In genomic region chr18:12434541-12434929, GRCh38 we compare ENCODE assay signal across 27 cellular contexts. TPM values are rescaled to one million over a fixed set of nuclear protein-coding genes. Genes with fewer than 3 reads are reported as not detected.
"Had no signal": no experiment of that assay in that cellular context is flagged by ENCODE, and none has a peak within 500 bp of the region (broad histone marks: within the 10 kb centered on the region; RNA-seq: fewer than 3 reads in every experiment).

No MANE protein-coding gene starts in this region.

- H3K4me3 ChIP-seq: ascending aorta, breast epithelium, cardiac muscle cell, colonic mucosa, esophagus squamous epithelium, gastroesophageal sphincter had no signal

- H3K9me3 ChIP-seq: ascending aorta, colonic mucosa, esophagus squamous epithelium, gastroesophageal sphincter had no signal

- H3K9me3 Mint-ChIP-seq: activated CD4-positive, alpha-beta memory T cell treated with anti-CD3 and anti-CD28 coated beads, Interleukin-2, amount 10 ng/mL, durations not matched to agents 7 days and 5 days; activated CD4-positive, alpha-beta T cell treated with anti-CD3 and anti-CD28 coated beads, Interleukin-2, amount 10 ng/mL, durations not matched to agents 7 days and 5 days; activated naive CD4-positive, alpha-beta T cell treated with anti-CD3 and anti-CD28 coated beads, Interleukin-2, amount 10 ng/mL, durations not matched to agents 7 days and 5 days; activated naive CD4-positive, alpha-beta T cell treated with anti-CD3 and anti-CD28 coated beads, Interleukin-2, amount 50 U/mL, for 72 hours; activated naive CD8-positive, alpha-beta T cell treated with anti-CD3 and anti-CD28 coated beads, Interleukin-2, amount 10 ng/mL, durations not matched to agents 7 days and 5 days; activated T-cell treated with anti-CD3 and anti-CD28 coated beads, Interleukin-2, amount 50 U/mL, for 24 hours; activated T-cell treated with anti-CD3 and anti-CD28 coated beads, Interleukin-2, amount 50 U/mL, for 72 hours had no signal

- H3K27ac ChIP-seq: ascending aorta, breast epithelium, cardiac muscle cell, colonic mucosa, epithelial cell of prostate, esophagus squamous epithelium, gastroesophageal sphincter had no signal

- H3K36me3 Mint-ChIP-seq: activated naive CD4-positive, alpha-beta T cell treated with anti-CD3 and anti-CD28 coated beads, Interleukin-2, amount 10 ng/mL, durations not matched to agents 7 days and 5 days had no signal

- H3K36me3 ChIP-seq: breast epithelium, cardiac muscle cell, colonic mucosa had no signal

- H3K27me3 ChIP-seq: ascending aorta, breast epithelium, cardiac muscle cell, colonic mucosa, esophagus squamous epithelium, gastroesophageal sphincter had no signal

- H3K4me3 Mint-ChIP-seq: activated CD4-positive, alpha-beta memory T cell treated with anti-CD3 and anti-CD28 coated beads, Interleukin-2, amount 10 ng/mL, durations not matched to agents 7 days and 5 days; activated CD4-positive, alpha-beta T cell treated with anti-CD3 and anti-CD28 coated beads, Interleukin-2, amount 10 ng/mL, durations not matched to agents 7 days and 5 days; activated naive CD4-positive, alpha-beta T cell treated with anti-CD3 and anti-CD28 coated beads, Interleukin-2, amount 10 ng/mL, durations not matched to agents 7 days and 5 days; activated naive CD8-positive, alpha-beta T cell treated with anti-CD3 and anti-CD28 coated beads, Interleukin-2, amount 10 ng/mL, durations not matched to agents 7 days and 5 days; activated T-cell treated with anti-CD3 and anti-CD28 coated beads, Interleukin-2, amount 50 U/mL, for 24 hours; activated T-cell treated with anti-CD3 and anti-CD28 coated beads, Interleukin-2, amount 50 U/mL, for 72 hours; brain had no signal

- H3K4me1 Mint-ChIP-seq: activated CD4-positive, alpha-beta memory T cell treated with anti-CD3 and anti-CD28 coated beads, Interleukin-2, amount 10 ng/mL, durations not matched to agents 7 days and 5 days; activated CD4-positive, alpha-beta T cell treated with anti-CD3 and anti-CD28 coated beads, Interleukin-2, amount 10 ng/mL, durations not matched to agents 7 days and 5 days; activated naive CD4-positive, alpha-beta T cell treated with anti-CD3 and anti-CD28 coated beads, Interleukin-2, amount 10 ng/mL, durations not matched to agents 7 days and 5 days; activated naive CD8-positive, alpha-beta T cell treated with anti-CD3 and anti-CD28 coated beads, Interleukin-2, amount 10 ng/mL, durations not matched to agents 7 days and 5 days; brain had no signal

- H3K27me3 Mint-ChIP-seq: activated CD4-positive, alpha-beta memory T cell treated with anti-CD3 and anti-CD28 coated beads, Interleukin-2, amount 10 ng/mL, durations not matched to agents 7 days and 5 days; activated CD4-positive, alpha-beta T cell treated with anti-CD3 and anti-CD28 coated beads, Interleukin-2, amount 10 ng/mL, durations not matched to agents 7 days and 5 days; activated naive CD4-positive, alpha-beta T cell treated with anti-CD3 and anti-CD28 coated beads, Interleukin-2, amount 10 ng/mL, durations not matched to agents 7 days and 5 days; activated naive CD8-positive, alpha-beta T cell treated with anti-CD3 and anti-CD28 coated beads, Interleukin-2, amount 10 ng/mL, durations not matched to agents 7 days and 5 days; activated T-cell treated with anti-CD3 and anti-CD28 coated beads, Interleukin-2, amount 50 U/mL, for 24 hours; brain had no signal

- H3K27ac Mint-ChIP-seq: activated CD4-positive, alpha-beta memory T cell treated with anti-CD3 and anti-CD28 coated beads, Interleukin-2, amount 10 ng/mL, durations not matched to agents 7 days and 5 days; activated CD4-positive, alpha-beta T cell treated with anti-CD3 and anti-CD28 coated beads, Interleukin-2, amount 10 ng/mL, durations not matched to agents 7 days and 5 days; activated naive CD4-positive, alpha-beta T cell treated with anti-CD3 and anti-CD28 coated beads, Interleukin-2, amount 10 ng/mL, durations not matched to agents 7 days and 5 days; activated naive CD4-positive, alpha-beta T cell treated with anti-CD3 and anti-CD28 coated beads, Interleukin-2, amount 50 U/mL, for 72 hours; activated naive CD8-positive, alpha-beta T cell treated with anti-CD3 and anti-CD28 coated beads, Interleukin-2, amount 10 ng/mL, durations not matched to agents 7 days and 5 days; activated T-cell treated with anti-CD3 and anti-CD28 coated beads, Interleukin-2, amount 50 U/mL, for 24 hours; activated T-cell treated with anti-CD3 and anti-CD28 coated beads, Interleukin-2, amount 50 U/mL, for 72 hours had no signal

- DNase-seq: activated CD4-positive, alpha-beta memory T cell treated with anti-CD3 and anti-CD28 coated beads, Interleukin-2, amount 10 ng/mL, durations not matched to agents 7 days and 5 days; activated CD4-positive, alpha-beta T cell treated with anti-CD3 and anti-CD28 coated beads for 1 hour; activated CD4-positive, alpha-beta T cell treated with anti-CD3 and anti-CD28 coated beads for 4 hours; activated CD4-positive, alpha-beta T cell treated with anti-CD3 and anti-CD28 coated beads, Interleukin-2, amount 10 ng/mL, durations not matched to agents 7 days and 5 days; activated CD4-positive, alpha-beta T cell treated with anti-CD3 and anti-CD28 coated beads, Interleukin-2, amount 50 U/mL, for 4 hours; activated CD8-positive, alpha-beta memory T cell treated with anti-CD3 and anti-CD28 coated beads, Interleukin-2, amount 50 U/mL, for 48 hours; activated gamma-delta T cell; activated naive CD4-positive, alpha-beta T cell; activated naive CD4-positive, alpha-beta T cell treated with anti-CD3 and anti-CD28 coated beads, Interleukin-2, amount 10 ng/mL, durations not matched to agents 7 days and 5 days; activated naive CD8-positive, alpha-beta T cell treated with anti-CD3 and anti-CD28 coated beads, Interleukin-2, amount 10 ng/mL, durations not matched to agents 7 days and 5 days; activated T-cell treated with anti-CD3 and anti-CD28 coated beads for 4 hours; activated T-cell treated with anti-CD3 and anti-CD28 coated beads, Interleukin-2, amount 50 U/mL, for 24 hours; activated T-cell treated with anti-CD3 and anti-CD28 coated beads, Interleukin-2, amount 50 U/mL, for 72 hours; central memory CD4-positive, alpha-beta T cell; cerebellar nuclear complex; colonic mucosa; effector CD8-positive, alpha-beta T cell; esophagus squamous epithelium; foreskin melanocyte; T-helper 2 cell had no signal

- ATAC-seq: activated naive CD4-positive, alpha-beta T cell treated with anti-CD3 and anti-CD28 coated beads, Interleukin-2, amount 50 U/mL, for 72 hours; activated T-cell treated with anti-CD3 and anti-CD28 coated beads, Interleukin-2, amount 50 U/mL, for 72 hours; gastroesophageal sphincter had no signal

- H3K4me1 ChIP-seq: ascending aorta, breast epithelium, colonic mucosa, esophagus squamous epithelium, gastroesophageal sphincter had no signal

RNA-seq across cellular contexts. Expression of gene PRELID3A, which starts 26.8 kb away (rescaled TPM):
- total RNA-seq: ascending aorta had no signal
